ENCODE assay signal across 19 cellular contexts in the genomic region with DNA sequence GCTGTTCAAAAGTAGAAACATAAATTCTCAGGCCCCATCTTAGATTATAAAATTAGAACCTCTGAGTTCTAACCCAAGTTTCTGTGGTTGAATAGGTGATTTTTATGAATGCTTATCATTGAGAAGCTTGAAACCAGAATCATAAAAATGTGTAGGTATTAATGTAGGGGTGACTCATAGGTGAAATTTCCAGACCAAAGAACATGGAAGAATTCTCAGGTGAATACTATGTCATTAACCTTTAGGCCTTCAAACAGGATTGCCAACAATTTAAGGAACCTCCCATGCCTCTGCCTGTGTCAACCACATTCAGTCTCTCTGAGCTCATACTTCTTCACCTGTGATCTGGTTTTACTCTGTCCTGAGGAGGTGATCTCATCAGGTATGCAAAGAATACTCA.
A peak's percentile ranks its signal among the peaks of the same experiment; 100 is the strongest.
DNase-seq lines count a peak whose midpoint lies in the region; ATAC-seq and TF ChIP-seq lines count a peak whose summit lies in the region.
"Had no signal": no experiment of that assay in that cellular context is flagged by ENCODE, and none has a peak within 500 bp of the region (broad histone marks: within the 10 kb centered on the region; RNA-seq: fewer than 3 reads in every experiment).

No MANE protein-coding gene starts in this region.

- no peak overlapping the region for H3K18ac ChIP-seq in trophoblast cell (ENCODE audit: low read length)

- no peak overlapping the region for H2BK120ac ChIP-seq in trophoblast cell (ENCODE audit: insufficient read depth, low read length, poor library complexity)

- no peak overlapping the region for H3K27ac Mint-ChIP-seq in activated naive CD4-positive, alpha-beta T cell treated with anti-CD3 and anti-CD28 coated beads, Interleukin-2, amount 50 U/mL, for 72 hours
- H3K27ac Mint-ChIP-seq: activated CD8-positive, alpha-beta memory T cell treated with anti-CD3 and anti-CD28 coated beads, Interleukin-2, amount 10 ng/mL, durations not matched to agents 7 days and 5 days; activated naive CD4-positive, alpha-beta T cell treated with anti-CD3 and anti-CD28 coated beads, Interleukin-2, amount 50 U/mL, for 24 hours; neural progenitor cell had no signal

- H3K4ac ChIP-seq in trophoblast cell (ENCODE audit: low read depth, low read length), result no peak overlapping the region

- H3K36me3 Mint-ChIP-seq in activated naive CD4-positive, alpha-beta T cell treated with anti-CD3 and anti-CD28 coated beads, Interleukin-2, amount 50 U/mL, for 72 hours, result no peaks in the 10 kb centered on the region
- H3K36me3 Mint-ChIP-seq: activated CD8-positive, alpha-beta memory T cell treated with anti-CD3 and anti-CD28 coated beads, Interleukin-2, amount 10 ng/mL, durations not matched to agents 7 days and 5 days; activated naive CD4-positive, alpha-beta T cell treated with anti-CD3 and anti-CD28 coated beads, Interleukin-2, amount 50 U/mL, for 24 hours; neural progenitor cell had no signal

- no peaks in the 10 kb centered on the region for H3K27me3 ChIP-seq in PC-3 (ENCODE audit: low read length)
- no peaks in the 10 kb centered on the region for H3K27me3 ChIP-seq in trophoblast cell (ENCODE audit: insufficient read depth, low read length)
- H3K27me3 ChIP-seq: BLaER1 treated with 17β-estradiol and CSF1 and Interleukin-3, amounts not matched to agents 10 nM and 100 nM; neural progenitor cell had no signal

- H2AFZ ChIP-seq in PC-3 (ENCODE audit: low read length) (no peak overlapping the region), trophoblast cell (ENCODE audit: insufficient read depth, low read length, poor library complexity) (no peak overlapping the region)
- H2AFZ ChIP-seq: neural progenitor cell had no signal

- H3K9me2 ChIP-seq in PC-3 (replicated peaks; ENCODE audit: low read length), result no peaks in the 10 kb centered on the region

- BruUV-seq in PC-3 (replicated peaks; lab: Mats Ljungman, UMichigan), result no TSS peak

- H2AK5ac ChIP-seq in trophoblast cell (ENCODE audit: low read length), result no peak overlapping the region

- no peaks in the 10 kb centered on the region for H3F3A ChIP-seq in PC-3 (ENCODE audit: low read length, unreplicated experiment)

- DNase-seq in PC-3, result peak; percentile 87
- peak; percentile 83 to 97 for DNase-seq in trophoblast cell
- no peak for DNase-seq in amygdala (lab: John Stamatoyannopoulos, UW)
- DNase-seq in activated effector memory CD4-positive, alpha-beta T cell treated with Interleukin-2 at 50 U/mL for 16 hours, result no peak
- DNase-seq in epidermal melanocyte (ENCODE audit: insufficient read length, low spot score), result no peak
- no peak for DNase-seq in activated naive CD4-positive, alpha-beta T cell treated with anti-CD3 and anti-CD28 coated beads, Interleukin-2, amount 50 U/mL, for 72 hours (ENCODE audit: low spot score in 2 of 2)
- DNase-seq: activated CD8-positive, alpha-beta memory T cell treated with anti-CD3 and anti-CD28 coated beads, Interleukin-2, amount 10 ng/mL, durations not matched to agents 7 days and 5 days; cerebellar nuclear complex; hippocampal formation; lower lobe of right lung; NCI-H1930; NCI-H82 had no signal

- H3K27ac ChIP-seq in PC-3 (ENCODE audit: low read length) (peak overlapping the region; percentile 63), trophoblast cell (ENCODE audit: low read depth, low read length) (peak overlapping the region; percentile 90)
- H3K27ac ChIP-seq: BLaER1 treated with 17β-estradiol and CSF1 and Interleukin-3, amounts not matched to agents 10 nM and 100 nM; lower lobe of right lung; neural progenitor cell; VCaP had no signal

- H4K20me1 ChIP-seq in PC-3 (ENCODE audit: low read length), result no peaks in the 10 kb centered on the region
- H4K20me1 ChIP-seq: BLaER1 treated with 17β-estradiol and CSF1 and Interleukin-3, amounts not matched to agents 10 nM and 100 nM had no signal

- no peaks in the 10 kb centered on the region for H3K36me3 ChIP-seq in PC-3 (ENCODE audit: low read depth, low read length)
- no peaks in the 10 kb centered on the region for H3K36me3 ChIP-seq in trophoblast cell (ENCODE audit: control insufficient read depth in 1 of 2, insufficient read depth in 2 of 2, low read length in 2 of 2)
- H3K36me3 ChIP-seq: BLaER1 treated with 17β-estradiol and CSF1 and Interleukin-3, amounts not matched to agents 10 nM and 100 nM; lower lobe of right lung; neural progenitor cell had no signal

- peaks cover 21% of the 10 kb centered on the region for H3K4me1 ChIP-seq in PC-3 (ENCODE audit: insufficient read depth, low read length)
- peaks cover 0 to 4% of the 10 kb centered on the region in 2 experiments for H3K4me1 ChIP-seq in trophoblast cell (ENCODE audit: control insufficient read depth in 1 of 2, insufficient read depth in 2 of 2, low read length in 2 of 2)
- H3K4me1 ChIP-seq: lower lobe of right lung, neural progenitor cell had no signal

- no peak for TF ChIP-seq CTCF in PC-3 (conservative IDR thresholded peaks at IDR 0.05; ENCODE audit: low read depth, low read length)

- H2BK5ac ChIP-seq in trophoblast cell (ENCODE audit: low read depth, low read length, poor library complexity), result no peak overlapping the region

- H3K79me2 ChIP-seq in PC-3 (ENCODE audit: low read length), result no peaks in the 10 kb centered on the region
- no peaks in the 10 kb centered on the region for H3K79me2 ChIP-seq in trophoblast cell (ENCODE audit: control insufficient read depth, insufficient read depth, low read length, poor library complexity)

- intact Hi-C loops in PC-3 (cut with micrococcal nuclease), result no loop called here

- H4K91ac ChIP-seq in trophoblast cell (ENCODE audit: low read depth, low read length), result no peak overlapping the region

- H3K4me3 ChIP-seq in PC-3 (ENCODE audit: low read length) (no peak overlapping the region), trophoblast cell (ENCODE audit: low read depth, low read length) (no peak overlapping the region)
- H3K4me3 ChIP-seq: BLaER1 treated with 17β-estradiol and CSF1 and Interleukin-3, amounts not matched to agents 10 nM and 100 nM; lower lobe of right lung; neural progenitor cell had no signal

- H3K4me2 ChIP-seq in PC-3 (ENCODE audit: low read length) (peak overlapping the region; percentile 21), trophoblast cell (ENCODE audit: low read length) (no peak overlapping the region)
- H3K4me2 ChIP-seq: BLaER1 treated with 17β-estradiol and CSF1 and Interleukin-3, amounts not matched to agents 10 nM and 100 nM; neural progenitor cell had no signal

- no peak overlapping the region for H2BK12ac ChIP-seq in trophoblast cell (ENCODE audit: low read length)

- H4K8ac ChIP-seq in trophoblast cell (ENCODE audit: low read depth, low read length), result no peak overlapping the region

- peak; percentile 64 for ATAC-seq in GM18868 (IDR thresholded peaks at IDR 0.05; ENCODE audit: unreplicated experiment)
- peak; percentile 47 for ATAC-seq in HG02852 (IDR thresholded peaks at IDR 0.05; ENCODE audit: unreplicated experiment)
- peak; percentile 78 for ATAC-seq in PC-3
- no peak for ATAC-seq in activated naive CD4-positive, alpha-beta T cell treated with anti-CD3 and anti-CD28 coated beads, Interleukin-2, amount 50 U/mL, for 72 hours
- ATAC-seq: activated CD8-positive, alpha-beta memory T cell treated with anti-CD3 and anti-CD28 coated beads, Interleukin-2, amount 10 ng/mL, durations not matched to agents 7 days and 5 days; HCT116 had no signal

- H3K14ac ChIP-seq in trophoblast cell (ENCODE audit: low read length), result no peak overlapping the region

- H3K79me1 ChIP-seq in trophoblast cell (ENCODE audit: low read length), result peaks cover 8% of the 10 kb centered on the region

- H3K9ac ChIP-seq in PC-3 (ENCODE audit: low read length) (no peak overlapping the region), trophoblast cell (ENCODE audit: low read length) (no peak overlapping the region)
- H3K9ac ChIP-seq: BLaER1 treated with 17β-estradiol and CSF1 and Interleukin-3, amounts not matched to agents 10 nM and 100 nM; neural progenitor cell had no signal

- no peak overlapping the region for H4K12ac ChIP-seq in trophoblast cell (ENCODE audit: low read depth, low read length)

- H3K23ac ChIP-seq in trophoblast cell (ENCODE audit: low read length), result no peak overlapping the region

- peaks cover 0 to 5% of the 10 kb centered on the region in 2 donors for H3K9me3 Mint-ChIP-seq in activated naive CD4-positive, alpha-beta T cell treated with anti-CD3 and anti-CD28 coated beads, Interleukin-2, amount 50 U/mL, for 72 hours
- H3K9me3 Mint-ChIP-seq: neural progenitor cell had no signal

- CTCF ChIA-PET in PC-3 (lab: Charles Lee), result no interaction called here

- POLR2A ChIA-PET in PC-3 (lab: Charles Lee; ENCODE audit: unreplicated experiment), result interaction anchor here (0.6 kb wide), 1 partner anchor 10 kb away, joined by 3 read pairs; no protein-coding TSS in a partner anchor

- H3K9me3 ChIP-seq in PC-3 (ENCODE audit: low read length) (no peaks in the 10 kb centered on the region), trophoblast cell (ENCODE audit: insufficient read depth, low read depth, low read length) (no peaks in the 10 kb centered on the region)
- H3K9me3 ChIP-seq: lower lobe of right lung had no signal

Comparison
In these comparisons a context has a peak if more than half of its experiments do, and no peak if none do; other contexts are left out.
1. ATAC-seq: peak in GM18868 (single experiment), HG02852 (single experiment) and PC-3 (single experiment); none in activated naive CD4-positive, alpha-beta T cell treated with anti-CD3 and anti-CD28 coated beads, Interleukin-2, amount 50 U/mL, for 72 hours (0 of 2).
2. DNase-seq: peak in PC-3 (single experiment) and trophoblast cell (2 of 2); none in amygdala (0 of 56), activated effector memory CD4-positive, alpha-beta T cell treated with Interleukin-2 at 50 U/mL for 16 hours (single experiment), epidermal melanocyte (single experiment) and activated naive CD4-positive, alpha-beta T cell treated with anti-CD3 and anti-CD28 coated beads, Interleukin-2, amount 50 U/mL, for 72 hours (0 of 2).